Comparison of ENCODE assay signal across 8 cellular contexts in the genomic region with DNA sequence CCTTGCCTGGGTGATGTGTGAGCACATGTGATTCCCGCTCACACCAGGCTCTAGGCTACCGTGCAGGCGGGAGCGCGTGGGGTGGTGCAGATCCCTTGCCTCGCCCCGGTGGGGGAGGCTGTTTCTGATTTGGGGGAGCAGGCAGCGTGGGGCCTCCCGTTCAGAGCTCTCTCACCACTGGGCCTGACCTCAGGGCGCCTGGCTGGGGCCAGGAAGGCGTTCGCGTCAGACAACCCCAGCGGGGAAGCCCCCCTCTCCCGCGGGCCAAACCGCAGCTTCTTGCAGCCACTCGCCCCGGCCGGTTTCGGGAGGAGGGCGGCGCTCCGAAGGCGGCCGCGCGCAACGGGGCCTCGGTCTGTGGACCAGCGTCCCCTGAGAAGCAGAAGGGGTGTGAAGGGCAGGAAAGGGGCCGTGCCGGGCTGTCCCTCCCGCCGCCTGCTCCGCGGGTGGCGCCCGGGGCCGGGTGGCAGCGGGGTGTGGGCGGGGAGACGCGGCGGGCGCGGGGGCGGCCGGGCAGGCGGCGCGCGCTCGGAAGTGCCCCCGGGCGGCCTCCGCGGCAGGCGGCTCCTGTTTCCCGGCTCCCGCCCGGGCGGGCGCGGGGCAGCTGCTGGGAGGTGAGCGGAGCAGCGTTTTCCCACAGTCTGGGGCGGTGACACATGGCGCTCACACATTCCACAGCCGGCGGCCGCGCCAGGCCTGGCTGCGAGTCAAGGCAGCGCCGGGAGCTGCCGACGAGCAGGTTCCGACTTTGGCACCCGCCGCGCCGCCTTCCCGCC.
DNase-seq lines count a peak whose midpoint lies in the region; ATAC-seq and TF ChIP-seq lines count a peak whose summit lies in the region.

No MANE protein-coding gene starts in this region.

- intact Hi-C loops in sciatic nerve (cut with DNase I): no loop called here

- peak; percentile 98 for DNase-seq in GM10266 (ENCODE audit: extremely low spot score)
- DNase-seq in HCEC 1CT: peak; percentile 80
- peak; percentile 93 for DNase-seq in MG63
- peak in 3 of 5 donors; percentile 29 to 81 (median 39) for DNase-seq in T-helper 1 cell
- peak; percentile 97 for DNase-seq in astrocyte of the spinal cord (ENCODE audit: low read depth, low spot score)
- DNase-seq in iPS DF 6.9 (ENCODE audit: low read depth, low spot score): no peak
- peak; percentile 85 for DNase-seq in sciatic nerve (ENCODE audit: low spot score)
- no peak for DNase-seq in superior temporal gyrus (ENCODE audit: extremely low spot score)

- no CpG with 5 or more reads among the region's 84 CpGs for WGBS in iPS DF 6.9 (ENCODE audit: insufficient coverage, insufficient read length)

- ATAC-seq in sciatic nerve: peak; percentile 89

- H3K4me3 ChIP-seq in MG63 (peak overlapping the region; percentile 45), astrocyte of the spinal cord (ENCODE audit: low read depth, low read length) (peak overlapping the region; percentile 31), iPS DF 6.9 (ENCODE audit: low read length) (peak overlapping the region; percentile 13; the same call in 1 of the 2 replicates)

- H3K27me3 ChIP-seq in MG63: no peaks in the 10 kb centered on the region
- H3K27me3 ChIP-seq in iPS DF 6.9 (ENCODE audit: control insufficient read depth, insufficient read depth, low read length): peaks cover 6% of the 10 kb centered on the region; the same call in 1 of the 2 replicates

- H3K27ac ChIP-seq in iPS DF 6.9 (ENCODE audit: low read length): no peak overlapping the region

- H3K9me3 ChIP-seq in MG63: peaks cover 14% of the 10 kb centered on the region
- no peaks in the 10 kb centered on the region for H3K9me3 ChIP-seq in iPS DF 6.9 (ENCODE audit: control insufficient read depth, insufficient read depth, low read length)

- H3K36me3 ChIP-seq in MG63 (no peaks in the 10 kb centered on the region), iPS DF 6.9 (ENCODE audit: control insufficient read depth, insufficient read depth, low read length) (no peaks in the 10 kb centered on the region)

- TF ChIP-seq CTCF in GM10266 (IDR thresholded peaks at IDR 0.05; ENCODE audit: control insufficient read depth, insufficient read depth, low read depth, missing control alignments): no peak
- TF ChIP-seq CTCF in astrocyte of the spinal cord (IDR thresholded peaks at IDR 0.05; ENCODE audit: low read depth, low read length): no peak

- in situ Hi-C loops in astrocyte of the spinal cord (cut with HindIII; ENCODE audit: low sequenced_read_pairs): no loop called here

- 0 out of 2 replicates have a peak, but pooled peaks cover 1% of the 10 kb centered on the region for H3K4me1 ChIP-seq in iPS DF 6.9 (ENCODE audit: control insufficient read depth, insufficient read depth, low read length)

Comparison
In these comparisons a context has a peak if more than half of its experiments do, and no peak if none do; other contexts are left out.
1. DNase-seq: peak in GM10266 (single experiment), HCEC 1CT (single experiment), MG63 (single experiment), T-helper 1 cell (3 of 5), astrocyte of the spinal cord (single experiment) and sciatic nerve (single experiment); none in iPS DF 6.9 (single experiment) and superior temporal gyrus (single experiment).
2. Peak in every context shown above with its lines, with median percentiles within 50 percentile points of each other: H3K4me3 ChIP-seq.